ENCODE assay signal across 29 cellular contexts in genomic region chrX:29491659-29492058, GRCh38.
"Had no signal": no experiment of that assay in that cellular context is flagged by ENCODE, and none has a peak within 500 bp of the region (broad histone marks: within the 10 kb centered on the region; RNA-seq: fewer than 3 reads in every experiment).

No MANE protein-coding gene starts in this region.

- DNase-seq: activated CD4-positive, alpha-beta memory T cell treated with anti-CD3 and anti-CD28 coated beads for 36 hours; activated CD4-positive, alpha-beta T cell treated with anti-CD3 and anti-CD28 coated beads for 36 hours; activated CD4-positive, alpha-beta T cell treated with anti-CD3 and anti-CD28 coated beads, Interleukin-2, amount 10 ng/mL, durations not matched to agents 24 days and 14 days; activated CD4-positive, CD25-positive, alpha-beta regulatory T cell; activated CD4-positive, CD25-positive, alpha-beta regulatory T cell treated with anti-CD3 and anti-CD28 coated beads, Interleukin-2, amount 50 U/mL, for 72 hours; activated CD8-positive, alpha-beta memory T cell treated with anti-CD3 and anti-CD28 coated beads, Interleukin-2, amount 10 ng/mL, durations not matched to agents 7 days and 5 days; activated CD8-positive, alpha-beta memory T cell treated with anti-CD3 and anti-CD28 coated beads, Interleukin-2, amount 50 U/mL, for 4 hours; activated CD8-positive, alpha-beta T cell treated with anti-CD3 and anti-CD28 coated beads, Interleukin-2, amount 10 ng/mL, durations not matched to agents 7 days and 5 days; activated effector memory CD4-positive, alpha-beta T cell treated with anti-CD3 and anti-CD28 coated beads, Interleukin-2, amount 50 U/mL, for 16 hours; activated naive CD4-positive, alpha-beta T cell treated with anti-CD3 and anti-CD28 coated beads for 36 hours; activated naive CD8-positive, alpha-beta T cell treated with anti-CD3 and anti-CD28 coated beads for 36 hours; activated naive CD8-positive, alpha-beta T cell treated with anti-CD3 and anti-CD28 coated beads, Interleukin-2, amount 50 U/mL, for 24 hours; activated T-cell treated with anti-CD3 and anti-CD28 coated beads, Interleukin-2, amount 50 U/mL, for 1 hour; activated T-cell treated with anti-CD3 and anti-CD28 coated beads, Interleukin-2, amount 50 U/mL, for 48 hours; adrenal gland; amygdala; aorta; body of pancreas; caudate nucleus; colonic mucosa; effector CD8-positive, alpha-beta T cell; esophagus squamous epithelium; foreskin melanocyte; heart right ventricle; T-helper 17 cell; T1000 had no signal

- H3K9me3 ChIP-seq: adrenal gland, body of pancreas, colonic mucosa, esophagus squamous epithelium, gastroesophageal sphincter, heart right ventricle had no signal

- H3K27me3 ChIP-seq: adrenal gland, body of pancreas, colonic mucosa, esophagus squamous epithelium, gastroesophageal sphincter, heart right ventricle had no signal

- FAIRE-seq: endometrium had no signal

- ATAC-seq: activated CD4-positive, alpha-beta T cell treated with anti-CD3 and anti-CD28 coated beads for 36 hours; activated CD8-positive, alpha-beta memory T cell treated with anti-CD3 and anti-CD28 coated beads, Interleukin-2, amount 10 ng/mL, durations not matched to agents 7 days and 5 days; activated CD8-positive, alpha-beta T cell treated with anti-CD3 and anti-CD28 coated beads, Interleukin-2, amount 10 ng/mL, durations not matched to agents 7 days and 5 days; activated naive CD8-positive, alpha-beta T cell treated with anti-CD3 and anti-CD28 coated beads, Interleukin-2, amount 50 U/mL, for 24 hours; body of pancreas; gastroesophageal sphincter; heart right ventricle; T-helper 17 cell had no signal

- H3K27ac ChIP-seq: adrenal gland, body of pancreas, colonic mucosa, epithelial cell of prostate, esophagus squamous epithelium, gastroesophageal sphincter, heart right ventricle had no signal

- H3K4me1 ChIP-seq: adrenal gland, body of pancreas, colonic mucosa, esophagus squamous epithelium, gastroesophageal sphincter had no signal

- H3K4me3 ChIP-seq: adrenal gland, body of pancreas, colonic mucosa, esophagus squamous epithelium, gastroesophageal sphincter, heart right ventricle had no signal

- H3K36me3 ChIP-seq: adrenal gland, colonic mucosa, esophagus squamous epithelium, gastroesophageal sphincter, heart right ventricle had no signal
